ENCODE assay signal across 2 cellular contexts in genomic region chr2:46050489-46050888, GRCh38.
TF ChIP-seq lines count a peak whose summit lies in the region.

No MANE protein-coding gene starts in this region.

TF ChIP-seq in SK-N-SH treated with all-trans-retinoic acid at 6 μM for 48 hours, 23 proteins besides CTCF, POLR2A, EP300 and RAD21:
- TF ChIP-seq TSHZ2 (CRISPR knock-in tag; IDR thresholded peaks at IDR 0.05) (no peak), ARNTL (CRISPR knock-in tag; IDR thresholded peaks at IDR 0.05; ENCODE audit: borderline replicate concordance, low read depth) (no peak), SNAI2 (CRISPR knock-in tag; IDR thresholded peaks at IDR 0.05) (no peak), GLIS3 (CRISPR knock-in tag; IDR thresholded peaks at IDR 0.05) (no peak), ZNF70 (CRISPR knock-in tag; IDR thresholded peaks at IDR 0.05) (no peak), ISL1 (CRISPR knock-in tag; IDR thresholded peaks at IDR 0.05) (no peak), ZFP3 (CRISPR knock-in tag; IDR thresholded peaks at IDR 0.05) (no peak), ZNF565 (CRISPR knock-in tag; conservative IDR thresholded peaks at IDR 0.05; ENCODE audit: low read depth) (no peak), ZFP30 (CRISPR knock-in tag; IDR thresholded peaks at IDR 0.05) (no peak), CREB5 (CRISPR knock-in tag; IDR thresholded peaks at IDR 0.05; ENCODE audit: low read depth) (no peak), ZNF8 (CRISPR knock-in tag; IDR thresholded peaks at IDR 0.05) (no peak)
- TF ChIP-seq, protein P1, sequence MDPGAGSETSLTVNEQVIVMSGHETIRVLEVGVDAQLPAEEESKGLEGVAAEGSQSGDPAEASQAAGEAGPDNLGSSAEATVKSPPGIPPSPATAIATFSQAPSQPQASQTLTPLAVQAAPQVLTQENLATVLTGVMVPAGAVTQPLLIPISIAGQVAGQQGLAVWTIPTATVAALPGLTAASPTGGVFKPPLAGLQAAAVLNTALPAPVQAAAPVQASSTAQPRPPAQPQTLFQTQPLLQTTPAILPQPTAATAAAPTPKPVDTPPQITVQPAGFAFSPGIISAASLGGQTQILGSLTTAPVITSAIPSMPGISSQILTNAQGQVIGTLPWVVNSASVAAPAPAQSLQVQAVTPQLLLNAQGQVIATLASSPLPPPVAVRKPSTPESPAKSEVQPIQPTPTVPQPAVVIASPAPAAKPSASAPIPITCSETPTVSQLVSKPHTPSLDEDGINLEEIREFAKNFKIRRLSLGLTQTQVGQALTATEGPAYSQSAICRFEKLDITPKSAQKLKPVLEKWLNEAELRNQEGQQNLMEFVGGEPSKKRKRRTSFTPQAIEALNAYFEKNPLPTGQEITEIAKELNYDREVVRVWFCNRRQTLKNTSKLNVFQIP (CRISPR knock-in tag; IDR thresholded peaks at IDR 0.05; ENCODE audit: borderline replicate concordance, low read depth): no peak
- TF ChIP-seq, protein P2, sequence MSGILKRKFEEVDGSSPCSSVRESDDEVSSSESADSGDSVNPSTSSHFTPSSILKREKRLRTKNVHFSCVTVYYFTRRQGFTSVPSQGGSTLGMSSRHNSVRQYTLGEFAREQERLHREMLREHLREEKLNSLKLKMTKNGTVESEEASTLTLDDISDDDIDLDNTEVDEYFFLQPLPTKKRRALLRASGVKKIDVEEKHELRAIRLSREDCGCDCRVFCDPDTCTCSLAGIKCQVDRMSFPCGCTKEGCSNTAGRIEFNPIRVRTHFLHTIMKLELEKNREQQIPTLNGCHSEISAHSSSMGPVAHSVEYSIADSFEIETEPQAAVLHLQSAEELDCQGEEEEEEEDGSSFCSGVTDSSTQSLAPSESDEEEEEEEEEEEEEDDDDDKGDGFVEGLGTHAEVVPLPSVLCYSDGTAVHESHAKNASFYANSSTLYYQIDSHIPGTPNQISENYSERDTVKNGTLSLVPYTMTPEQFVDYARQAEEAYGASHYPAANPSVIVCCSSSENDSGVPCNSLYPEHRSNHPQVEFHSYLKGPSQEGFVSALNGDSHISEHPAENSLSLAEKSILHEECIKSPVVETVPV (CRISPR knock-in tag; IDR thresholded peaks at IDR 0.05): no peak

TF ChIP-seq in K562, 482 proteins besides CTCF, POLR2A, EP300 and RAD21:
- TF ChIP-seq RERE (CRISPR knock-in tag; IDR thresholded peaks at IDR 0.05; ENCODE audit: borderline replicate concordance) (no peak), ASH1L (IDR thresholded peaks at IDR 0.05; ENCODE audit: borderline replicate concordance, low read depth, partially characterized antibody) (no peak), ZNF239 (CRISPR knock-in tag; IDR thresholded peaks at IDR 0.05) (no peak)
